In genomic region chr18:8988262-8988871, GRCh38 we compare ENCODE assay signal across 9 cellular contexts.
A peak's percentile ranks its signal among the peaks of the same experiment; 100 is the strongest.
DNase-seq lines count a peak whose midpoint lies in the region; ATAC-seq and TF ChIP-seq lines count a peak whose summit lies in the region.
"Had no signal": no experiment of that assay in that cellular context is flagged by ENCODE, and none has a peak within 500 bp of the region (broad histone marks: within the 10 kb centered on the region; RNA-seq: fewer than 3 reads in every experiment).

No MANE protein-coding gene starts in this region.

- CTCF ChIA-PET in SK-N-SH (lab: Yijun Ruan, JAX): interaction anchor here (0.7 to 12.0 kb wide), 56 partner anchors 9 to 1716 kb away, joined by 3 to 266 read pairs (median 4); partner anchors contain the start of genes MTCL1 and PTPRM

- no peak for TF ChIP-seq EP300 in SK-N-SH (IDR thresholded peaks at IDR 0.05; ENCODE audit: borderline replicate concordance in 1 of 2, low read depth in 1 of 2, low read length in 1 of 2)

- DNase-seq in DMS 273 treated with DMSO at 0.1 percent for 48 hours (lab: John Stamatoyannopoulos, UW) (peak; percentile 25), MM.1S (peak; percentile 66), SK-N-SH (peak; percentile 81), heart right ventricle (peak; percentile 28 to 38), retina (peak; percentile 65)
- peak; percentile 45 for DNase-seq in activated naive CD8-positive, alpha-beta T cell treated with anti-CD3 and anti-CD28 coated beads for 36 hours

- peaks cover 11% of the 10 kb centered on the region for H3K27me3 Mint-ChIP-seq in activated naive CD8-positive, alpha-beta T cell treated with anti-CD3 and anti-CD28 coated beads for 36 hours

- POLR2A ChIA-PET in SK-N-SH (lab: Yijun Ruan, JAX): interaction anchor here (0.8 kb wide), 1 partner anchor 331 kb away, joined by 3 read pairs; no protein-coding TSS in a partner anchor

- peak; percentile 85 for TF ChIP-seq CTCF in MM.1S (IDR thresholded peaks at IDR 0.05; ENCODE audit: low read length)
- peak; percentile 86 for TF ChIP-seq CTCF in SK-N-SH (IDR thresholded peaks at IDR 0.05)
- TF ChIP-seq CTCF in heart right ventricle (IDR thresholded peaks at IDR 0.05): peak; percentile 39 to 83 (median 73)

- H3K9me3 ChIP-seq in MM.1S (replicated peaks; ENCODE audit: insufficient read depth, low read length): no peaks in the 10 kb centered on the region
- no peaks in the 10 kb centered on the region for H3K9me3 ChIP-seq in SK-N-SH
- no peaks in the 10 kb centered on the region for H3K9me3 ChIP-seq in heart right ventricle

- H3K4me3 Mint-ChIP-seq in activated naive CD8-positive, alpha-beta T cell treated with anti-CD3 and anti-CD28 coated beads for 36 hours: no peak overlapping the region
- H3K4me3 Mint-ChIP-seq: activated naive CD4-positive, alpha-beta T cell treated with anti-CD3 and anti-CD28 coated beads, Interleukin-2, amount 50 U/mL, for 24 hours had no signal

- peak; percentile 95 for TF ChIP-seq RAD21 in SK-N-SH (IDR thresholded peaks at IDR 0.05; ENCODE audit: low read length)

- no peak overlapping the region for H3K27ac Mint-ChIP-seq in activated naive CD8-positive, alpha-beta T cell treated with anti-CD3 and anti-CD28 coated beads for 36 hours
- H3K27ac Mint-ChIP-seq: activated naive CD4-positive, alpha-beta T cell treated with anti-CD3 and anti-CD28 coated beads, Interleukin-2, amount 50 U/mL, for 24 hours had no signal

- H3K9me2 ChIP-seq in MM.1S (replicated peaks; ENCODE audit: insufficient read depth, low read length) (no peaks in the 10 kb centered on the region), SK-N-SH (no peaks in the 10 kb centered on the region)

- H3F3A ChIP-seq in MM.1S (ENCODE audit: insufficient read depth, low read length): no peaks in the 10 kb centered on the region
- no peaks in the 10 kb centered on the region for H3F3A ChIP-seq in SK-N-SH (replicated peaks; ENCODE audit: insufficient read depth)

- H3K36me3 ChIP-seq in MM.1S (replicated peaks; ENCODE audit: insufficient read depth, low read length): no peaks in the 10 kb centered on the region
- no peaks in the 10 kb centered on the region for H3K36me3 ChIP-seq in SK-N-SH (replicated peaks in 1 of 2; ENCODE audit: control insufficient read depth in 1 of 2, insufficient read depth in 2 of 2, low read length in 1 of 2)
- no peaks in the 10 kb centered on the region for H3K36me3 ChIP-seq in heart right ventricle

- no peak overlapping the region for H3K4me2 ChIP-seq in MM.1S (ENCODE audit: low read depth, low read length)
- H3K4me2 ChIP-seq in SK-N-SH: no peak overlapping the region

- H3K27me3 ChIP-seq in MM.1S (replicated peaks; ENCODE audit: insufficient read depth, low read length): no peaks in the 10 kb centered on the region
- no peaks in the 10 kb centered on the region for H3K27me3 ChIP-seq in SK-N-SH (ENCODE audit: insufficient read depth)
- H3K27me3 ChIP-seq in heart right ventricle: no peaks in the 10 kb centered on the region

- H3K79me2 ChIP-seq in MM.1S (ENCODE audit: low read length) (no peaks in the 10 kb centered on the region), SK-N-SH (ENCODE audit: insufficient read depth) (no peaks in the 10 kb centered on the region)

- H3K9me3 Mint-ChIP-seq in activated naive CD8-positive, alpha-beta T cell treated with anti-CD3 and anti-CD28 coated beads for 36 hours: no peaks in the 10 kb centered on the region
- H3K9me3 Mint-ChIP-seq: activated naive CD4-positive, alpha-beta T cell treated with anti-CD3 and anti-CD28 coated beads, Interleukin-2, amount 50 U/mL, for 24 hours had no signal

- H3K9ac ChIP-seq in MM.1S (ENCODE audit: low read length) (no peak overlapping the region), SK-N-SH (no peak overlapping the region)

- intact Hi-C loops in heart right ventricle (cut with DNase I): loop anchor here (1.0 to 10.0 kb wide), 10 partner anchors 66 to 336 kb away; no protein-coding TSS in a partner anchor

- H3K36me3 Mint-ChIP-seq in activated naive CD8-positive, alpha-beta T cell treated with anti-CD3 and anti-CD28 coated beads for 36 hours: no peaks in the 10 kb centered on the region
- H3K36me3 Mint-ChIP-seq: activated naive CD4-positive, alpha-beta T cell treated with anti-CD3 and anti-CD28 coated beads, Interleukin-2, amount 50 U/mL, for 24 hours had no signal

- H2AFZ ChIP-seq in MM.1S (ENCODE audit: low read length) (no peak overlapping the region), SK-N-SH (ENCODE audit: low read depth) (no peak overlapping the region)

- peaks cover 1% of the 10 kb centered on the region for H3K4me1 Mint-ChIP-seq in activated naive CD8-positive, alpha-beta T cell treated with anti-CD3 and anti-CD28 coated beads for 36 hours
- H3K4me1 Mint-ChIP-seq: activated naive CD4-positive, alpha-beta T cell treated with anti-CD3 and anti-CD28 coated beads, Interleukin-2, amount 50 U/mL, for 24 hours had no signal

- 35% methylated on average over 9 of the region's 10 CpGs for WGBS in SK-N-SH (ENCODE audit: low lambda C conversion rate)
- 32 to 33% methylated on average over 10 of the region's 10 CpGs for WGBS in heart right ventricle, 2 donors

- H3K4me3 ChIP-seq in MM.1S (ENCODE audit: low read length) (no peak overlapping the region), SK-N-SH (ENCODE audit: low read depth in 2 of 2, low read length in 1 of 2) (peak overlapping the region in 1 of 2 experiments; percentile 21; a peak in 1 of 4 replicates), heart right ventricle (no peak overlapping the region)

- peaks cover 11% of the 10 kb centered on the region for H3K4me1 ChIP-seq in MM.1S (ENCODE audit: low read length)
- peaks cover 6 to 8% of the 10 kb centered on the region in 2 experiments; a peak in 2 of 4 replicates for H3K4me1 ChIP-seq in SK-N-SH (ENCODE audit: control insufficient read depth in 1 of 2, insufficient read depth in 2 of 2, low read depth in 1 of 2, low read length in 1 of 2)
- peaks cover 0 to 13% (median 0%) of the 10 kb centered on the region in 9 donors for H3K4me1 ChIP-seq in heart right ventricle

- ATAC-seq in GM21786 (IDR thresholded peaks at IDR 0.05; ENCODE audit: unreplicated experiment): peak; percentile 78
- peak; percentile 58 to 86 (median 78) for ATAC-seq in heart right ventricle
- ATAC-seq in GM21515 (IDR thresholded peaks at IDR 0.05; ENCODE audit: unreplicated experiment): no peak

- H4K20me1 ChIP-seq in MM.1S (ENCODE audit: insufficient read depth, low read length) (no peaks in the 10 kb centered on the region), SK-N-SH (ENCODE audit: insufficient read depth) (no peaks in the 10 kb centered on the region)

- H3K27ac ChIP-seq in MM.1S (ENCODE audit: low read length) (no peak overlapping the region), SK-N-SH (ENCODE audit: low read depth in 2 of 2, low read length in 1 of 2) (no peak overlapping the region), heart right ventricle (no peak overlapping the region)

TF ChIP-seq in SK-N-SH, 30 proteins besides CTCF, POLR2A, EP300 and RAD21:
- TF ChIP-seq SMC3 (IDR thresholded peaks at IDR 0.05; ENCODE audit: low read depth, low read length) (peak; percentile 89), REST (IDR thresholded peaks at IDR 0.05; ENCODE audit: low read depth, low read length) (no peak)

Comparison
In these comparisons a context has a peak if more than half of its experiments do, and no peak if none do; other contexts are left out.
1. DNase-seq: peak in every context shown above with its lines; median percentile 81 in SK-N-SH; 66 in MM.1S; 65 in retina; 45 in activated naive CD8-positive, alpha-beta T cell treated with anti-CD3 and anti-CD28 coated beads for 36 hours; 33 in heart right ventricle; 25 in DMS 273 treated with DMSO at 0.1 percent for 48 hours.